In genomic region chr2:73233154-73233931, GRCh38 we compare ENCODE assay signal across 8 cellular contexts. TPM values are rescaled to one million over a fixed set of nuclear protein-coding genes. Genes with fewer than 3 reads are reported as not detected.
A peak's percentile ranks its signal among the peaks of the same experiment; 100 is the strongest.
DNase-seq lines count a peak whose midpoint lies in the region; ATAC-seq and TF ChIP-seq lines count a peak whose summit lies in the region.

Gene PRADC1, minus strand, starts transcription at chr2:73233239. Its CDS starts 79 bp downstream, at chr2:73233160.

- peaks cover 22% of the 10 kb centered on the region for H3K36me3 Mint-ChIP-seq in GM23338 (ENCODE audit: low read depth)
- H3K36me3 Mint-ChIP-seq in activated T-helper 17 cell treated with anti-CD3 and anti-CD28 coated beads, Interleukin-2, amount 50 U/mL, for 72 hours (ENCODE audit: low read depth): peaks cover 45% of the 10 kb centered on the region
- H3K36me3 Mint-ChIP-seq in naive thymus-derived CD4-positive, alpha-beta T cell: peaks cover 0 to 10% (median 0%) of the 10 kb centered on the region in 5 donors
- H3K36me3 Mint-ChIP-seq in stimulated activated naive B cell treated with anti-CD40 and anti-IgM and Interleukin-4, amounts not matched to agents 10 μg/mL and 1 μg/mL and 100 μg/mL, for 72 hours: peaks cover 19 to 34% of the 10 kb centered on the region in 2 donors

- peak; percentile 100 for DNase-seq in GM23338 (ENCODE audit: low spot score)
- DNase-seq in LHCN-M2 (ENCODE audit: low read depth): peak; percentile 100
- peak; percentile 99 for DNase-seq in RPMI8226
- peak; percentile 99 to 100 for DNase-seq in fibroblast of lung (ENCODE audit: low read depth in 2 of 2)
- DNase-seq in naive thymus-derived CD4-positive, alpha-beta T cell: peak; percentile 73 to 95 (median 91)
- DNase-seq in stimulated activated naive B cell treated with anti-CD40 and anti-IgM and Interleukin-4, amounts not matched to agents 10 μg/mL and 1 μg/mL and 100 μg/mL, for 72 hours: peak; percentile 97

- H4K20me1 ChIP-seq in DOHH2 (ENCODE audit: control insufficient read depth, insufficient read depth, low read depth, low read length) (peaks cover 32% of the 10 kb centered on the region), GM23338 (replicated peaks; ENCODE audit: insufficient read depth) (peaks cover 28% of the 10 kb centered on the region), fibroblast of lung (ENCODE audit: control insufficient read depth, extremely low read depth, insufficient read depth, low read length) (no peaks in the 10 kb centered on the region)

- ATAC-seq in GM23338: peak; percentile 88
- peak; percentile 93 for ATAC-seq in activated T-helper 17 cell treated with anti-CD3 and anti-CD28 coated beads, Interleukin-2, amount 50 U/mL, for 72 hours (replicated peaks)
- ATAC-seq in naive thymus-derived CD4-positive, alpha-beta T cell: peak; percentile 89
- ATAC-seq in stimulated activated naive B cell treated with anti-CD40 and anti-IgM and Interleukin-4, amounts not matched to agents 10 μg/mL and 1 μg/mL and 100 μg/mL, for 72 hours (replicated peaks): peak; percentile 89 to 90

- H3K79me2 ChIP-seq in DOHH2 (ENCODE audit: control insufficient read depth, low read length): peaks cover 55% of the 10 kb centered on the region
- H3K79me2 ChIP-seq in GM23338 (replicated peaks; ENCODE audit: insufficient read depth): peaks cover 43% of the 10 kb centered on the region
- H3K79me2 ChIP-seq in fibroblast of lung (ENCODE audit: control insufficient read depth, insufficient read depth, low read length): peaks cover 44% of the 10 kb centered on the region

- TF ChIP-seq CTCF in DOHH2 (IDR thresholded peaks at IDR 0.05; ENCODE audit: low read depth, low read length, poor library complexity, severe bottlenecking) (no peak), GM23338 (conservative IDR thresholded peaks at IDR 0.05; ENCODE audit: low read depth in 2 of 2) (no peak), fibroblast of lung (conservative IDR thresholded peaks at IDR 0.05 in 1 of 2, IDR thresholded peaks at IDR 0.05 in 1 of 2; ENCODE audit: low read depth in 1 of 2, low read length in 2 of 2) (no peak)

- H3K27me3 ChIP-seq in DOHH2 (ENCODE audit: control insufficient read depth, low read length) (no peaks in the 10 kb centered on the region), GM23338 (ENCODE audit: insufficient read depth) (no peaks in the 10 kb centered on the region), fibroblast of lung (ENCODE audit: control insufficient read depth, insufficient read depth, low read length) (no peaks in the 10 kb centered on the region)
- H3K27me3 ChIP-seq in naive thymus-derived CD4-positive, alpha-beta T cell (ENCODE audit: control insufficient read depth in 2 of 2, insufficient read depth in 2 of 2, low read length in 2 of 2): no peaks in the 10 kb centered on the region

- H3K27me3 Mint-ChIP-seq in GM23338 (ENCODE audit: insufficient read depth, low read depth, poor library complexity): peaks cover 20% of the 10 kb centered on the region
- no peaks in the 10 kb centered on the region for H3K27me3 Mint-ChIP-seq in activated T-helper 17 cell treated with anti-CD3 and anti-CD28 coated beads, Interleukin-2, amount 50 U/mL, for 72 hours
- peaks cover 0 to 2% (median 0%) of the 10 kb centered on the region in 5 donors for H3K27me3 Mint-ChIP-seq in naive thymus-derived CD4-positive, alpha-beta T cell
- no peaks in the 10 kb centered on the region for H3K27me3 Mint-ChIP-seq in stimulated activated naive B cell treated with anti-CD40 and anti-IgM and Interleukin-4, amounts not matched to agents 10 μg/mL and 1 μg/mL and 100 μg/mL, for 72 hours

- H3K4me3 ChIP-seq in DOHH2 (ENCODE audit: low read length) (peak within 1 kb of the TSS; percentile 95), GM23338 (peak within 1 kb of the TSS; percentile 99), fibroblast of lung (replicated peaks in 1 of 4; ENCODE audit: control extremely low read depth in 1 of 4, insufficient read depth in 1 of 4, low read depth in 3 of 4, low read length in 4 of 4) (peak within 1 kb of the TSS; percentile 73 to 98 (median 92))
- peak within 1 kb of the TSS; percentile 90 for H3K4me3 ChIP-seq in naive thymus-derived CD4-positive, alpha-beta T cell (ENCODE audit: low read length)

- peaks cover 29% of the 10 kb centered on the region for H3K4me1 Mint-ChIP-seq in GM23338
- H3K4me1 Mint-ChIP-seq in activated T-helper 17 cell treated with anti-CD3 and anti-CD28 coated beads, Interleukin-2, amount 50 U/mL, for 72 hours: peaks cover 19% of the 10 kb centered on the region
- peaks cover 25 to 41% (median 37%) of the 10 kb centered on the region in 7 donors for H3K4me1 Mint-ChIP-seq in naive thymus-derived CD4-positive, alpha-beta T cell
- peaks cover 26 to 41% of the 10 kb centered on the region in 2 donors for H3K4me1 Mint-ChIP-seq in stimulated activated naive B cell treated with anti-CD40 and anti-IgM and Interleukin-4, amounts not matched to agents 10 μg/mL and 1 μg/mL and 100 μg/mL, for 72 hours

- POLR2A ChIA-PET in naive thymus-derived CD4-positive, alpha-beta T cell (lab: Charles Lee): interaction anchor here (0.5 to 4.2 kb wide), 26 partner anchors 9 to 1225 kb away, joined by 3 to 34 read pairs (median 5); partner anchors contain the start of genes ALMS1, EGR4, FBXO41 and INO80B

- peak within 1 kb of the TSS; percentile 97 for H3K27ac Mint-ChIP-seq in GM23338
- H3K27ac Mint-ChIP-seq in activated T-helper 17 cell treated with anti-CD3 and anti-CD28 coated beads, Interleukin-2, amount 50 U/mL, for 72 hours: peak within 1 kb of the TSS; percentile 91
- peak within 1 kb of the TSS; percentile 77 to 96 (median 94) for H3K27ac Mint-ChIP-seq in naive thymus-derived CD4-positive, alpha-beta T cell
- H3K27ac Mint-ChIP-seq in stimulated activated naive B cell treated with anti-CD40 and anti-IgM and Interleukin-4, amounts not matched to agents 10 μg/mL and 1 μg/mL and 100 μg/mL, for 72 hours: peak within 1 kb of the TSS; percentile 98

- H3K9me3 ChIP-seq in DOHH2 (ENCODE audit: control insufficient read depth, insufficient read depth, low read length) (no peaks in the 10 kb centered on the region), fibroblast of lung (ENCODE audit: control insufficient read depth, insufficient read depth, low read depth, low read length) (no peaks in the 10 kb centered on the region)
- no peaks in the 10 kb centered on the region for H3K9me3 ChIP-seq in naive thymus-derived CD4-positive, alpha-beta T cell (ENCODE audit: control insufficient read depth in 2 of 3, low read length in 3 of 3)

- H3K9me3 Mint-ChIP-seq in GM23338: no peaks in the 10 kb centered on the region
- H3K9me3 Mint-ChIP-seq in activated T-helper 17 cell treated with anti-CD3 and anti-CD28 coated beads, Interleukin-2, amount 50 U/mL, for 72 hours: no peaks in the 10 kb centered on the region
- H3K9me3 Mint-ChIP-seq in naive thymus-derived CD4-positive, alpha-beta T cell: no peaks in the 10 kb centered on the region
- no peaks in the 10 kb centered on the region for H3K9me3 Mint-ChIP-seq in stimulated activated naive B cell treated with anti-CD40 and anti-IgM and Interleukin-4, amounts not matched to agents 10 μg/mL and 1 μg/mL and 100 μg/mL, for 72 hours

- CTCF ChIA-PET in naive thymus-derived CD4-positive, alpha-beta T cell (lab: Charles Lee): interaction anchor here (0.9 to 1.7 kb wide), 6 partner anchors 10 to 148 kb away, joined by 3 to 6 read pairs (median 4); no protein-coding TSS in a partner anchor

- no peaks in the 10 kb centered on the region for H3F3A ChIP-seq in DOHH2 (ENCODE audit: control insufficient read depth, insufficient read depth)
- H3F3A ChIP-seq in GM23338 (replicated peaks; ENCODE audit: low read depth): peaks cover 7% of the 10 kb centered on the region; the same call in 1 of the 2 replicates

- H3K36me3 ChIP-seq in DOHH2 (ENCODE audit: control insufficient read depth, low read length) (peaks cover 42% of the 10 kb centered on the region), GM23338 (ENCODE audit: insufficient read depth) (no peaks in the 10 kb centered on the region), fibroblast of lung (ENCODE audit: control insufficient read depth, insufficient read depth, low read length) (peaks cover 2% of the 10 kb centered on the region)
- H3K36me3 ChIP-seq in naive thymus-derived CD4-positive, alpha-beta T cell (ENCODE audit: control insufficient read depth in 2 of 3, insufficient read depth in 3 of 3, low read length in 3 of 3): peaks cover 0 to 5% (median 0%) of the 10 kb centered on the region in 3 experiments

- peak within 1 kb of the TSS; percentile 100 for H3K4me3 Mint-ChIP-seq in GM23338
- H3K4me3 Mint-ChIP-seq in activated T-helper 17 cell treated with anti-CD3 and anti-CD28 coated beads, Interleukin-2, amount 50 U/mL, for 72 hours: peak within 1 kb of the TSS; percentile 91
- H3K4me3 Mint-ChIP-seq in naive thymus-derived CD4-positive, alpha-beta T cell: peak within 1 kb of the TSS; percentile 88 to 100 (median 98)
- peak within 1 kb of the TSS; percentile 94 to 95 for H3K4me3 Mint-ChIP-seq in stimulated activated naive B cell treated with anti-CD40 and anti-IgM and Interleukin-4, amounts not matched to agents 10 μg/mL and 1 μg/mL and 100 μg/mL, for 72 hours

- peak within 1 kb of the TSS; percentile 92 for H3K9ac ChIP-seq in fibroblast of lung (ENCODE audit: insufficient read depth, low read length)

- peak within 1 kb of the TSS; percentile 99 for H3K4me2 ChIP-seq in DOHH2 (ENCODE audit: low read length)
- peak within 1 kb of the TSS; percentile 91 for H3K4me2 ChIP-seq in GM23338
- peak within 1 kb of the TSS; percentile 100 for H3K4me2 ChIP-seq in fibroblast of lung (ENCODE audit: extremely low read depth, insufficient read depth, low read length)

- H2AFZ ChIP-seq in GM23338 (peak within 1 kb of the TSS; percentile 99), fibroblast of lung (ENCODE audit: low read length) (peak within 1 kb of the TSS; percentile 99)

- H3K9me2 ChIP-seq in DOHH2 (replicated peaks; ENCODE audit: control insufficient read depth, low read length) (no peaks in the 10 kb centered on the region), GM23338 (ENCODE audit: insufficient read depth) (no peaks in the 10 kb centered on the region)

- H3K4me1 ChIP-seq in DOHH2 (ENCODE audit: control insufficient read depth, low read length): peaks cover 33% of the 10 kb centered on the region
- H3K4me1 ChIP-seq in GM23338 (ENCODE audit: insufficient read depth): peaks cover 29% of the 10 kb centered on the region
- H3K4me1 ChIP-seq in fibroblast of lung (ENCODE audit: control insufficient read depth, extremely low read depth, insufficient read depth, low read length): peaks cover 8% of the 10 kb centered on the region
- H3K4me1 ChIP-seq in naive thymus-derived CD4-positive, alpha-beta T cell (ENCODE audit: control insufficient read depth in 2 of 2, insufficient read depth in 2 of 2, low read length in 2 of 2): peaks cover 15% of the 10 kb centered on the region in 2 donors

- peak within 1 kb of the TSS; percentile 74 for H3K27ac ChIP-seq in DOHH2 (ENCODE audit: low read depth, low read length)
- peak within 1 kb of the TSS; percentile 11; the same call in 1 of the 2 replicates for H3K27ac ChIP-seq in GM23338 (ENCODE audit: low read depth)
- H3K27ac ChIP-seq in fibroblast of lung (ENCODE audit: insufficient read depth, low read length): peak within 1 kb of the TSS; percentile 90
- H3K27ac ChIP-seq in naive thymus-derived CD4-positive, alpha-beta T cell (ENCODE audit: low read depth, low read length): peak within 1 kb of the TSS; percentile 94

- intact Hi-C loops in naive thymus-derived CD4-positive, alpha-beta T cell (cut with micrococcal nuclease): loop anchor here (1.0 to 10.0 kb wide), 15 partner anchors 19 to 1901 kb away; partner anchors contain the start of genes C2orf78 (in 1 of the 2), CCDC142 (in 1 of the 2), DUSP11 (in 1 of the 2) and EGR4 (in 1 of the 2)

RNA-seq across cellular contexts. Expression of gene PRADC1, which starts in this region (rescaled TPM):
- total RNA-seq in GM23338 (2014; rRNA removed; shearing (Covaris generic)): 6.5 and 8.6 TPM in 2 replicates
- polyA plus RNA-seq in GM23338 (2016; fragmentation: Nextera tagmentation; extraction: Ambion mirVana) (6.8 and 8.3 TPM in 2 replicates), fibroblast of lung (12.3 and 17.6 TPM in 2 replicates)
- total RNA-seq in LHCN-M2 (2014; rRNA removed) (78.2 and 90.0 TPM in 2 replicates), fibroblast of lung (6.7 and 11.7 TPM in 2 replicates)
- polyA plus RNA-seq in LHCN-M2 (2012): 52.6 TPM
- total RNA-seq in activated T-helper 17 cell treated with anti-CD3 and anti-CD28 coated beads, Interleukin-2, amount 50 U/mL, for 72 hours: 10 to 100 TPM in 1 of 2 donors, 1 to 10 TPM in 1; 10.0 to 16.0 TPM
- polyA plus RNA-seq in fibroblast of lung (2012): 17.7 and 27.6 TPM in 2 replicates
- polyA minus RNA-seq in fibroblast of lung (ENCODE audit: low replicate concordance): 25.4 and 40.9 TPM in 2 replicates
- total RNA-seq in naive thymus-derived CD4-positive, alpha-beta T cell: 1 to 10 TPM; 4.3 to 8.8 (median 6.9) TPM
- polyA plus RNA-seq in naive thymus-derived CD4-positive, alpha-beta T cell: 10 to 100 TPM; 25.1 to 29.5 TPM

Comparison
In these comparisons a context has a peak if more than half of its experiments do, and no peak if none do; other contexts are left out.
1. Peak in every context shown above with its lines: DNase-seq, ATAC-seq, H3K4me3 ChIP-seq and H3K27ac ChIP-seq.
2. H3K27ac ChIP-seq: peak in every context shown above with its lines; median percentile 94 in naive thymus-derived CD4-positive, alpha-beta T cell; 90 in fibroblast of lung; 74 in DOHH2; 11 in GM23338.